ENCODE assay signal across 9 cellular contexts in the genomic region with DNA sequence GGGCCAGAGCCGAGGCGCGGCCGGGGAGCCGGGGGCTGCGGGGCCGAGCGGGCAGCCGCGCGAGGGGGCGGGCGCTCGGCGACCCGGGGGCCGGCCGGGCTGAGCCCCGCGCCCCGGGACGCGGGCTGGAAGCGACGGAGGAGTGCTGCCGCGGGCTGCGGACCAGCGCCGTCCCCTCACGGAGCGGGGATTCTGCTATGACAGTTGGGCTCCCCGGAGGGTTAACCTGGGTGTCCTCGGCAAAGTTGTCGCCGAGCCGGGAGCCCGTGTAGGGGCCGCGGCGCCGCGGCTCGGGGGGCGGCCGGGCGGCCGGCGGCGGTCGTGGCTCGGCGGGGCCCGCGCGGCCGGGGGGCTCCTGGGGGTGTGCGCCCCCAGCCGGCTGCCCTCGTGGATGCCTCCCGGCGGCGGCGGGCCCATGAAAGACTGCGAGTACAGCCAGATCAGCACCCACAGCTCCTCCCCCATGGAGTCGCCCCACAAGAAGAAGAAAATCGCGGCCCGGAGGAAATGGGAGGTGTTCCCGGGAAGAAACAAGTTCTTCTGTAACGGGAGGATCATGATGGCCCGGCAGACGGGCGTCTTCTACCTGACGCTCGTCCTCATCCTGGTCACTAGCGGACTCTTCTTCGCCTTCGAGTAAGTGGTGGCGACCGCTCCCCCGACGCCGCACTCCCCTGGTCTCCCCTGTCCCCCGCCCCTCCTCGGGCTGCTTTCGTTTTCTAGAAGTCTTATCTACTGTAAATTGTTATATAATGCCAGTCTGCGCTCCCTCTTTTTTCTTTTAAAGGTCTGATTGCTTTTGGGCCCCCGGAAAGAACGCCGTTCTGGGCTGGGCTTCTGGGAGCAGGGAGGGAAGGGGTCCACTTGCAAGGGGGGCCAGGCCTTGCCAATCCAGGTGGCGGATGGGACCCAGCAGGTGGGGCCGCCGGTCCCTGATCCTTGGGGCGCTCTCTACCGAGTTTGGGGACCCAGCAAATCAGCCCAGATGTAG. TPM values are rescaled to one million over a fixed set of nuclear protein-coding genes. Genes with fewer than 3 reads are reported as not detected.
DNase-seq lines count a peak whose midpoint lies in the region; ATAC-seq, FAIRE-seq and TF ChIP-seq lines count a peak whose summit lies in the region.
"Had no signal": no experiment of that assay in that cellular context is flagged by ENCODE, and none has a peak within 500 bp of the region (broad histone marks: within the 10 kb centered on the region; RNA-seq: fewer than 3 reads in every experiment).

No MANE protein-coding gene starts in this region.

- peaks cover 25% of the 10 kb centered on the region for H3K27me3 Mint-ChIP-seq in WTC11 (ENCODE audit: low read depth)

- H3K79me2 ChIP-seq in KMS-11 (ENCODE audit: insufficient read depth, low read depth), result no peaks in the 10 kb centered on the region
- H3K79me2 ChIP-seq in keratinocyte (ENCODE audit: control insufficient read depth, insufficient read depth, low read length), result peaks cover 5% of the 10 kb centered on the region

- TF ChIP-seq CTCF in KMS-11 (conservative IDR thresholded peaks at IDR 0.05; ENCODE audit: low read depth, low read length) (no peak), WTC11 (IDR thresholded peaks at IDR 0.05) (no peak), cardiac fibroblast (IDR thresholded peaks at IDR 0.05; ENCODE audit: low read depth, low read length) (peak; percentile 15), keratinocyte (optimal IDR thresholded peaks at IDR 0.05 in 1 of 3, IDR thresholded peaks at IDR 0.05 in 1 of 3, conservative IDR thresholded peaks at IDR 0.05 in 1 of 3; ENCODE audit: extremely low read depth in 1 of 3, insufficient read depth in 2 of 3, low read length in 3 of 3) (peak in 1 of 3 experiments; percentile 33)

- H4K20me1 ChIP-seq in KMS-11 (ENCODE audit: insufficient read depth) (no peaks in the 10 kb centered on the region), keratinocyte (ENCODE audit: control insufficient read depth, extremely low read depth, insufficient read depth, low read length) (no peaks in the 10 kb centered on the region)

- POLR2A ChIA-PET in WTC11 (lab: Charles Lee), result no interaction called here

- FAIRE-seq in keratinocyte (lab: Jason Lieb, UNC), result no peak
- FAIRE-seq: islet of Langerhans had no signal

- no peaks in the 10 kb centered on the region for H3K9me1 ChIP-seq in keratinocyte (ENCODE audit: control insufficient read depth, extremely low read depth, insufficient read depth, low read length)

- H3K27ac Mint-ChIP-seq in WTC11, result no peak overlapping the region

- dilution Hi-C loops in keratinocyte (cut with MboI; ENCODE audit: extremely low pct_ligation_motif_present, low sequenced_read_pairs), result no loop called here

- CTCF ChIA-PET in WTC11 (lab: Charles Lee), result no interaction called here

- peak; percentile 15 for ATAC-seq in GM21576 (IDR thresholded peaks at IDR 0.05; ENCODE audit: unreplicated experiment)
- ATAC-seq in WTC11, result no peak

- H3K4me3 ChIP-seq in KMS-11 (IDR thresholded peaks at IDR 0.05; ENCODE audit: insufficient read depth, low read depth, low read length), result no peak overlapping the region
- peak overlapping the region; percentile 90 to 99 for H3K4me3 ChIP-seq in cardiac fibroblast (replicated peaks in 1 of 2; ENCODE audit: low read depth in 2 of 2, low read length in 2 of 2)
- peak overlapping the region; percentile 75 to 90 (median 80) for H3K4me3 ChIP-seq in keratinocyte (ENCODE audit: control insufficient read depth in 2 of 3, extremely low read depth in 1 of 3, insufficient read depth in 2 of 3, low read depth in 1 of 3, low read length in 3 of 3)

- DNase-seq in ELR (ENCODE audit: low read depth) (peak; percentile 74), WTC11 (ENCODE audit: low spot score) (peak; percentile 40), cardiac fibroblast (ENCODE audit: low read depth in 2 of 2) (peak; percentile 53 to 58), keratinocyte (ENCODE audit: low read depth, low spot score) (no peak), DMS114 treated with DMSO at 0.1 percent for 48 hours (lab: John Stamatoyannopoulos, UW; ENCODE audit: unreplicated experiment) (no peak)
- peak; percentile 59 for DNase-seq in stimulated activated CD4-positive, alpha-beta T cell treated with anti-CD3 and anti-CD28 coated beads, Interleukin-12 subunit alpha, Interleukin-12 subunit beta, amount 100 ng/mL, for 4 hours

- no peaks in the 10 kb centered on the region for H3K36me3 ChIP-seq in KMS-11 (ENCODE audit: insufficient read depth)
- H3K36me3 ChIP-seq in keratinocyte (ENCODE audit: control insufficient read depth in 2 of 2, extremely low read depth in 1 of 2, insufficient read depth in 2 of 2, low read length in 2 of 2), result no peaks in the 10 kb centered on the region

- H3K4me2 ChIP-seq in KMS-11, result peak overlapping the region; percentile 81
- H3K4me2 ChIP-seq in keratinocyte (ENCODE audit: control insufficient read depth, extremely low read depth, insufficient read depth, low read depth, low read length), result peak overlapping the region; percentile 98

- H3K27me3 ChIP-seq in KMS-11 (ENCODE audit: insufficient read depth, low read depth), result no peaks in the 10 kb centered on the region
- H3K27me3 ChIP-seq in keratinocyte (ENCODE audit: control insufficient read depth, extremely low read depth, insufficient read depth, low read length), result no peaks in the 10 kb centered on the region

- peaks cover 21% of the 10 kb centered on the region for H3K4me1 Mint-ChIP-seq in WTC11

- no peaks in the 10 kb centered on the region; the same call in 1 of the 2 replicates for H3K36me3 Mint-ChIP-seq in WTC11

- no peaks in the 10 kb centered on the region for H3K9me3 ChIP-seq in keratinocyte (ENCODE audit: control insufficient read depth, low read depth, low read length)

- H3K4me1 ChIP-seq in KMS-11 (ENCODE audit: low read depth, poor library complexity, severe bottlenecking) (peaks cover 8% of the 10 kb centered on the region), keratinocyte (ENCODE audit: control insufficient read depth, extremely low read depth, insufficient read depth, low read length) (peaks cover 16% of the 10 kb centered on the region)

- no peaks in the 10 kb centered on the region for H3K9me3 Mint-ChIP-seq in WTC11

- H3K27ac ChIP-seq in KMS-11 (peak overlapping the region; percentile 54; the same call in 1 of the 2 replicates), keratinocyte (ENCODE audit: control insufficient read depth, insufficient read depth, low read length) (no peak overlapping the region)

- peak overlapping the region; percentile 59; the same call in 1 of the 2 replicates for H3K9ac ChIP-seq in KMS-11
- peak overlapping the region; percentile 78 for H3K9ac ChIP-seq in keratinocyte (ENCODE audit: control insufficient read depth, extremely low read depth, insufficient read depth, low read length)

- H3K4me3 Mint-ChIP-seq in WTC11, result peak overlapping the region; percentile 82

- H2AFZ ChIP-seq in KMS-11 (ENCODE audit: low read depth) (peak overlapping the region; percentile 83), keratinocyte (ENCODE audit: control insufficient read depth, low read length) (peak overlapping the region; percentile 74)

TF ChIP-seq in WTC11, 78 proteins besides CTCF, POLR2A, EP300 and RAD21:
- no peak for TF ChIP-seq ZNF423 (CRISPR knock-in tag; IDR thresholded peaks at IDR 0.05)
- TF ChIP-seq, protein P1, sequence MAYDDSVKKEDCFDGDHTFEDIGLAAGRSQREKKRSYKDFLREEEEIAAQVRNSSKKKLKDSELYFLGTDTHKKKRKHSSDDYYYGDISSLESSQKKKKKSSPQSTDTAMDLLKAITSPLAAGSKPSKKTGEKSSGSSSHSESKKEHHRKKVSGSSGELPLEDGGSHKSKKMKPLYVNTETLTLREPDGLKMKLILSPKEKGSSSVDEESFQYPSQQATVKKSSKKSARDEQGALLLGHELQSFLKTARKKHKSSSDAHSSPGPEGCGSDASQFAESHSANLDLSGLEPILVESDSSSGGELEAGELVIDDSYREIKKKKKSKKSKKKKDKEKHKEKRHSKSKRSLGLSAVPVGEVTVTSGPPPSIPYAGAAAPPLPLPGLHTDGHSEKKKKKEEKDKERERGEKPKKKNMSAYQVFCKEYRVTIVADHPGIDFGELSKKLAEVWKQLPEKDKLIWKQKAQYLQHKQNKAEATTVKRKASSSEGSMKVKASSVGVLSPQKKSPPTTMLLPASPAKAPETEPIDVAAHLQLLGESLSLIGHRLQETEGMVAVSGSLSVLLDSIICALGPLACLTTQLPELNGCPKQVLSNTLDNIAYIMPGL (CRISPR knock-in tag; IDR thresholded peaks at IDR 0.05), result 0 out of 2 replicates have a peak, but pooled peaks have one; percentile 22

RNA-seq across cellular contexts. Expression of gene ZDHHC14, which starts 0.9 kb away (rescaled TPM):
- 6.6 to 11.6 TPM (median 10.7 TPM) in 3 replicates for total RNA-seq in WTC11 (2021)
- 4.9 to 6.7 TPM (median 6.4 TPM) in 3 replicates for polyA plus RNA-seq in keratinocyte
- polyA plus RNA-seq in keratinocyte (2011; ENCODE audit: low read depth), result 1.6 TPM
- 4.3 and 6.5 TPM in 2 replicates for polyA plus RNA-seq in keratinocyte (2011; cell fraction: cytosol; rRNA removed)
- 10.8 and 11.4 TPM in 2 replicates for polyA plus RNA-seq in keratinocyte (2011; cell fraction: nucleus; rRNA removed)
- polyA plus RNA-seq in keratinocyte (2012; ENCODE audit: low replicate concordance), result 4.2 and 7.0 TPM in 2 replicates
- polyA minus RNA-seq in keratinocyte, result 2.9 to 5.5 TPM (median 3.6 TPM) in 3 replicates
- 5.0 TPM for polyA minus RNA-seq in keratinocyte (2011; cell fraction: cytosol; rRNA and poly(A)+ RNA removed)
- 5.8 and 9.5 TPM in 2 replicates for polyA minus RNA-seq in keratinocyte (2011; cell fraction: nucleus; rRNA and poly(A)+ RNA removed)

RNA-seq across cellular contexts. Expression of gene TMEM242, which starts 58.6 kb away (rescaled TPM):
- 8.7 to 11.5 TPM (median 11.0 TPM) in 3 replicates for total RNA-seq in WTC11 (2021)
- 8.1 to 11.0 TPM (median 9.3 TPM) in 3 replicates for polyA plus RNA-seq in keratinocyte
- polyA plus RNA-seq in keratinocyte (2011; ENCODE audit: low read depth), result 6.9 TPM
- 7.6 and 11.3 TPM in 2 replicates for polyA plus RNA-seq in keratinocyte (2011; cell fraction: cytosol; rRNA removed)
- 9.7 and 10.8 TPM in 2 replicates for polyA plus RNA-seq in keratinocyte (2011; cell fraction: nucleus; rRNA removed)
- polyA plus RNA-seq in keratinocyte (2012; ENCODE audit: low replicate concordance), result 8.4 and 10.3 TPM in 2 replicates
- 0.69 to 3.6 TPM (median 2.1 TPM) in 3 replicates for polyA minus RNA-seq in keratinocyte
- polyA minus RNA-seq in keratinocyte (2011; cell fraction: cytosol; rRNA and poly(A)+ RNA removed), result 3.8 TPM
- 3.0 and 8.1 TPM in 2 replicates for polyA minus RNA-seq in keratinocyte (2011; cell fraction: nucleus; rRNA and poly(A)+ RNA removed)

Comparison
In these comparisons a context has a peak if more than half of its experiments do, and no peak if none do; other contexts are left out.
1. DNase-seq: peak in ELR (single experiment), WTC11 (single experiment), cardiac fibroblast (2 of 2) and stimulated activated CD4-positive, alpha-beta T cell treated with anti-CD3 and anti-CD28 coated beads, Interleukin-12 subunit alpha, Interleukin-12 subunit beta, amount 100 ng/mL, for 4 hours (single experiment); none in keratinocyte (single experiment) and DMS114 treated with DMSO at 0.1 percent for 48 hours (single experiment).